In genomic region chr17:44489581-44489980, GRCh38 we compare ENCODE assay signal across 19 cellular contexts. TPM values are rescaled to one million over a fixed set of nuclear protein-coding genes. Genes with fewer than 3 reads are reported as not detected.
DNase-seq lines count a peak whose midpoint lies in the region; FAIRE-seq and TF ChIP-seq lines count a peak whose summit lies in the region.
"Had no signal": no experiment of that assay in that cellular context is flagged by ENCODE, and none has a peak within 500 bp of the region (broad histone marks: within the 10 kb centered on the region; RNA-seq: fewer than 3 reads in every experiment).

No MANE protein-coding gene starts in this region.

- H2BK120ac ChIP-seq in trophoblast cell (ENCODE audit: insufficient read depth, low read length, poor library complexity): no peak overlapping the region

- H3K4me1 ChIP-seq in BLaER1: peaks cover 13% of the 10 kb centered on the region; the same call in 1 of the 2 replicates
- H3K4me1 ChIP-seq in trophoblast cell (ENCODE audit: control insufficient read depth in 1 of 2, insufficient read depth in 2 of 2, low read length in 2 of 2): no peaks in the 10 kb centered on the region
- H3K4me1 ChIP-seq in GM23248 (ENCODE audit: insufficient read depth): no peaks in the 10 kb centered on the region

- peaks cover 4% of the 10 kb centered on the region; the same call in 1 of the 2 replicates for H3K9me3 ChIP-seq in BLaER1
- H3K9me3 ChIP-seq in trophoblast cell (ENCODE audit: insufficient read depth, low read depth, low read length): no peaks in the 10 kb centered on the region
- H3K9me3 ChIP-seq in GM23248 (ENCODE audit: low read depth): no peaks in the 10 kb centered on the region

- no peaks in the 10 kb centered on the region for H3F3A ChIP-seq in GM23248 (ENCODE audit: insufficient read depth)

- no peak overlapping the region for H3K27ac ChIP-seq in BLaER1
- H3K27ac ChIP-seq in trophoblast cell (ENCODE audit: low read depth, low read length): no peak overlapping the region
- no peak overlapping the region for H3K27ac ChIP-seq in GM23248

- TF ChIP-seq POLR2A in GM12892 (IDR thresholded peaks at IDR 0.05; ENCODE audit: low read depth, low read length): no peak

- no peaks in the 10 kb centered on the region for H3K27me3 ChIP-seq in BLaER1
- no peaks in the 10 kb centered on the region for H3K27me3 ChIP-seq in trophoblast cell (ENCODE audit: insufficient read depth, low read length)
- H3K27me3 ChIP-seq in GM23248 (replicated peaks; ENCODE audit: insufficient read depth): no peaks in the 10 kb centered on the region

- no peak overlapping the region for H2AK5ac ChIP-seq in trophoblast cell (ENCODE audit: low read length)

- H4K20me1 ChIP-seq in BLaER1: peaks cover 100% of the 10 kb centered on the region
- H4K20me1 ChIP-seq in GM23248 (ENCODE audit: insufficient read depth): peaks cover 32% of the 10 kb centered on the region

- H3K36me3 ChIP-seq in BLaER1 (peaks cover 61% of the 10 kb centered on the region), trophoblast cell (ENCODE audit: control insufficient read depth in 1 of 2, insufficient read depth in 2 of 2, low read length in 2 of 2) (peaks cover 2 to 3% of the 10 kb centered on the region in 2 experiments), GM23248 (ENCODE audit: low read depth) (no peaks in the 10 kb centered on the region)

- H3K4me3 ChIP-seq in BLaER1 (no peak overlapping the region), trophoblast cell (ENCODE audit: low read depth, low read length) (no peak overlapping the region), GM23248 (no peak overlapping the region)

- H3K4ac ChIP-seq in trophoblast cell (ENCODE audit: low read depth, low read length): peak overlapping the region; percentile 94

- no peak overlapping the region for H2BK12ac ChIP-seq in trophoblast cell (ENCODE audit: low read length)

- peak overlapping the region; percentile 0; the same call in 1 of the 2 replicates for H3K4me2 ChIP-seq in BLaER1
- no peak overlapping the region for H3K4me2 ChIP-seq in trophoblast cell (ENCODE audit: low read length)
- no peak overlapping the region for H3K4me2 ChIP-seq in GM23248 (ENCODE audit: unreplicated experiment)

- peaks cover 7% of the 10 kb centered on the region for H3K79me2 ChIP-seq in trophoblast cell (ENCODE audit: control insufficient read depth, insufficient read depth, low read length, poor library complexity)
- peaks cover 100% of the 10 kb centered on the region for H3K79me2 ChIP-seq in GM23248 (ENCODE audit: insufficient read depth)

- H2AFZ ChIP-seq in trophoblast cell (ENCODE audit: insufficient read depth, low read length, poor library complexity) (no peak overlapping the region), GM23248 (no peak overlapping the region)

- H4K91ac ChIP-seq in trophoblast cell (ENCODE audit: low read depth, low read length): no peak overlapping the region

- no peak overlapping the region for H4K8ac ChIP-seq in trophoblast cell (ENCODE audit: low read depth, low read length)

- H3K23ac ChIP-seq in trophoblast cell (ENCODE audit: low read length): no peak overlapping the region

- H3K36me3 Mint-ChIP-seq in endothelial cell (ENCODE audit: low read depth, unreplicated experiment): no peaks in the 10 kb centered on the region

- WGBS in trophoblast cell (ENCODE audit: extremely low coverage, insufficient coverage, insufficient read length): no CpG with 5 or more reads among the region's 6 CpGs
- 96 to 97% methylated on average over 6 of the region's 6 CpGs for WGBS in GM23248 (ENCODE audit: low coverage in 1 of 2, low lambda C conversion rate in 2 of 2, missing lambda C conversion rate in 2 of 2), 2 experiments

- H3K4me3 Mint-ChIP-seq in endothelial cell (ENCODE audit: unreplicated experiment): no peak overlapping the region
- H3K4me3 Mint-ChIP-seq: CD14-positive monocyte; CD4-positive, alpha-beta T cell; CD8-positive, alpha-beta memory T cell had no signal

- H3K79me1 ChIP-seq in trophoblast cell (ENCODE audit: low read length): no peaks in the 10 kb centered on the region

- no peak overlapping the region for H2BK5ac ChIP-seq in trophoblast cell (ENCODE audit: low read depth, low read length, poor library complexity)

- peak; percentile 9 for FAIRE-seq in GM12892 (lab: Jason Lieb, UNC)
- FAIRE-seq: H1 had no signal

- DNase-seq in GM12892 (ENCODE audit: insufficient read length) (no peak), endothelial cell (ENCODE audit: low spot score) (no peak), trophoblast cell (no peak), epidermal melanocyte (ENCODE audit: insufficient read length, low spot score) (no peak), GM23248 (no peak), COLO668 (lab: John Stamatoyannopoulos, UW; ENCODE audit: unreplicated experiment) (no peak)
- no peak for DNase-seq in stimulated activated naive CD4-positive, alpha-beta T cell (lab: John Stamatoyannopoulos, UW)
- DNase-seq: 8988T; Calu3; CD4-positive, alpha-beta T cell; CD8-positive, alpha-beta memory T cell; COR-L47; DMS53; DMS79 treated with DMSO at 0.1 percent for 48 hours; H7; HCEC 1CT had no signal

- no peak overlapping the region for H4K12ac ChIP-seq in trophoblast cell (ENCODE audit: low read depth, low read length)

- no peaks in the 10 kb centered on the region for H3K9me2 ChIP-seq in GM23248 (ENCODE audit: insufficient read depth)

- no peak overlapping the region for H3K18ac ChIP-seq in trophoblast cell (ENCODE audit: low read length)

- H3K27me3 Mint-ChIP-seq in endothelial cell (ENCODE audit: unreplicated experiment): peaks cover 2% of the 10 kb centered on the region
- H3K27me3 Mint-ChIP-seq: CD4-positive, alpha-beta T cell; CD8-positive, alpha-beta memory T cell had no signal

- TF ChIP-seq CTCF in endothelial cell (IDR thresholded peaks at IDR 0.05; ENCODE audit: unreplicated experiment): no peak

- peak overlapping the region; percentile 3 for H3K27ac Mint-ChIP-seq in endothelial cell (ENCODE audit: unreplicated experiment)
- H3K27ac Mint-ChIP-seq: CD4-positive, alpha-beta T cell; CD8-positive, alpha-beta memory T cell had no signal

- no peaks in the 10 kb centered on the region for H3K9me3 Mint-ChIP-seq in endothelial cell (ENCODE audit: unreplicated experiment)
- H3K9me3 Mint-ChIP-seq: CD14-positive monocyte; CD4-positive, alpha-beta T cell; CD8-positive, alpha-beta memory T cell had no signal

- H3K14ac ChIP-seq in trophoblast cell (ENCODE audit: low read length): no peak overlapping the region

- in situ Hi-C loops in GM23248 (cut with MboI): no loop called here

- H3K9ac ChIP-seq in BLaER1 (no peak overlapping the region), trophoblast cell (ENCODE audit: low read length) (no peak overlapping the region), GM23248 (no peak overlapping the region)

- peaks cover 5% of the 10 kb centered on the region for H3K4me1 Mint-ChIP-seq in endothelial cell (ENCODE audit: unreplicated experiment)

RNA-seq across cellular contexts. Expression of gene GPATCH8, which starts 13.6 kb away (rescaled TPM):
- polyA plus RNA-seq in GM12892 (2012; ENCODE audit: missing spikeins): 19.3 TPM
- 53.3 TPM for total RNA-seq in endothelial cell (ENCODE audit: unreplicated experiment)
- polyA plus RNA-seq in trophoblast cell (2013): 22.0 and 22.6 TPM in 2 replicates
- total RNA-seq in GM23248 (2014; rRNA removed; shearing (Covaris generic)): 18.0 and 24.7 TPM in 2 replicates
- polyA plus RNA-seq in GM23248 (2016; fragmentation: Nextera tagmentation; extraction: Ambion mirVana): 28.4 and 29.4 TPM in 2 replicates
